ENCODE assay signal across 8 cellular contexts in genomic region chr17:2215616-2216364, GRCh38.
DNase-seq lines count a peak whose midpoint lies in the region; ATAC-seq lines count a peak whose summit lies in the region.

No MANE protein-coding gene starts in this region.

- DNase-seq in T follicular helper cell (ENCODE audit: low read depth) = peak; percentile 61
- DNase-seq in hepatic stellate cell (ENCODE audit: low spot score) = peak; percentile 76
- DNase-seq in stimulated activated CD4-positive, alpha-beta T cell treated with anti-CD3 and anti-CD28 coated beads, Interleukin-15, amount 100 ng/mL, for 24 hours = peak; percentile 76
- no peak for DNase-seq in NCI-H1092 (lab: John Stamatoyannopoulos, UW)
- no peak for DNase-seq in DMS79 treated with DMSO at 0.1 percent for 48 hours (lab: John Stamatoyannopoulos, UW)

- ATAC-seq in GM18502 (IDR thresholded peaks at IDR 0.05; ENCODE audit: poor library complexity, unreplicated experiment) (peak; percentile 85), HG02852 (IDR thresholded peaks at IDR 0.05; ENCODE audit: unreplicated experiment) (peak; percentile 83)

- 6 to 60% (median 12%) methylated on average over 18 of the region's 18 CpGs for WGBS in adipose tissue, 3 donors

- H3K27ac ChIP-seq in adipose tissue (ENCODE audit: low read depth, low read length) = peak overlapping the region; percentile 4

Comparison
In these comparisons a context has a peak if more than half of its experiments do, and no peak if none do; other contexts are left out.
1. DNase-seq: peak in T follicular helper cell (single experiment), hepatic stellate cell (single experiment) and stimulated activated CD4-positive, alpha-beta T cell treated with anti-CD3 and anti-CD28 coated beads, Interleukin-15, amount 100 ng/mL, for 24 hours (single experiment); none in NCI-H1092 (single experiment) and DMS79 treated with DMSO at 0.1 percent for 48 hours (single experiment).